Comparison of ENCODE assay signal across 8 cellular contexts in genomic region chr5:179821298-179822058, GRCh38. TPM values are rescaled to one million over a fixed set of nuclear protein-coding genes. Genes with fewer than 3 reads are reported as not detected.
DNase-seq lines count a peak whose midpoint lies in the region; ATAC-seq and TF ChIP-seq lines count a peak whose summit lies in the region.

No MANE protein-coding gene starts in this region.

- ATAC-seq in T-cell (replicated peaks in 1 of 4) = peak; percentile 55 to 69 (median 60)

- H3K27me3 Mint-ChIP-seq in T-cell (no peaks in the 10 kb centered on the region), progenitor cell of endocrine pancreas (no peaks in the 10 kb centered on the region)

- H3K27me3 ChIP-seq in left ventricle myocardium inferior (ENCODE audit: low read depth) = no peaks in the 10 kb centered on the region

- H3K36me3 Mint-ChIP-seq in T-cell (peaks cover 20% of the 10 kb centered on the region), progenitor cell of endocrine pancreas (ENCODE audit: insufficient read depth) (peaks cover 22% of the 10 kb centered on the region)

- TF ChIP-seq CTCF in left ventricle myocardium inferior (IDR thresholded peaks at IDR 0.05; ENCODE audit: borderline replicate concordance) (no peak), progenitor cell of endocrine pancreas (IDR thresholded peaks at IDR 0.05; ENCODE audit: unreplicated experiment) (no peak)

- H3K4me3 Mint-ChIP-seq in T-cell (peak overlapping the region; percentile 94 to 95 (median 94)), progenitor cell of endocrine pancreas (ENCODE audit: low read depth) (peak overlapping the region; percentile 91)

- POLR2A ChIA-PET in HEK293T (lab: Yijun Ruan, JAX) = interaction anchor here (0.6 to 1.5 kb wide), 6 partner anchors 10 to 48 kb away, joined by 3 to 8 read pairs (median 4); no protein-coding TSS in a partner anchor
- POLR2A ChIA-PET in T-cell (lab: Charles Lee) = interaction anchor here (0.6 to 1.6 kb wide), 7 partner anchors 10 to 35 kb away, joined by 3 to 6 read pairs (median 3); no protein-coding TSS in a partner anchor

- peaks cover 50 to 63% (median 53%) of the 10 kb centered on the region in 3 donors for H3K4me1 Mint-ChIP-seq in T-cell
- peaks cover 50% of the 10 kb centered on the region for H3K4me1 Mint-ChIP-seq in progenitor cell of endocrine pancreas (ENCODE audit: low read depth)

- intact Hi-C loops in left ventricle myocardium inferior (cut with micrococcal nuclease) = no loop called here

- H3K27ac Mint-ChIP-seq in T-cell (peak overlapping the region; percentile 94 to 96), progenitor cell of endocrine pancreas (peak overlapping the region; percentile 97)

- H3K36me3 ChIP-seq in left ventricle myocardium inferior = peaks cover 47% of the 10 kb centered on the region

- H3K4me1 ChIP-seq in left ventricle myocardium inferior = peaks cover 96% of the 10 kb centered on the region

- CTCF ChIA-PET in HEK293T (lab: Yijun Ruan, JAX) = interaction anchor here (0.6 kb wide), 1 partner anchor 1335 kb away, joined by 3 read pairs; no protein-coding TSS in a partner anchor
- CTCF ChIA-PET in T-cell (lab: Charles Lee) = interaction anchor here (0.7 to 1.0 kb wide), 6 partner anchors 9 to 58 kb away, joined by 3 to 7 read pairs (median 4); no protein-coding TSS in a partner anchor

- DNase-seq in HEK293T (ENCODE audit: extremely low spot score) (peak; percentile 90), NAMALWA (ENCODE audit: low spot score) (peak; percentile 85), T-cell (peak; percentile 65 to 90 (median 86)), amniotic stem cell (lab: John Stamatoyannopoulos, UW) (peak; percentile 68), left ventricle myocardium inferior (peak; percentile 97), progenitor cell of endocrine pancreas (ENCODE audit: low spot score, unreplicated experiment) (peak; percentile 55), ureter (ENCODE audit: low spot score) (peak; percentile 97)

- peak overlapping the region; percentile 94 for H3K4me3 ChIP-seq in GM08714 (ENCODE audit: low read length)
- peak overlapping the region; percentile 91 for H3K4me3 ChIP-seq in left ventricle myocardium inferior

- no peaks in the 10 kb centered on the region for H3K9me3 ChIP-seq in left ventricle myocardium inferior (replicated peaks)

- no peaks in the 10 kb centered on the region for H3K9me3 Mint-ChIP-seq in T-cell
- no peaks in the 10 kb centered on the region for H3K9me3 Mint-ChIP-seq in progenitor cell of endocrine pancreas (ENCODE audit: low read depth)

- peak overlapping the region; percentile 98 for H3K27ac ChIP-seq in left ventricle myocardium inferior (replicated peaks)

TF ChIP-seq in HEK293T, 16 proteins besides CTCF, POLR2A, EP300 and RAD21:
- TF ChIP-seq ZNF384 (IDR thresholded peaks at IDR 0.05) (peak; percentile 76; the same call in 1 of the 2 replicates), ARNT (IDR thresholded peaks at IDR 0.05) (no peak), NFRKB (IDR thresholded peaks at IDR 0.05) (no peak), FOXK2 (IDR thresholded peaks at IDR 0.05) (no peak), SP1 (IDR thresholded peaks at IDR 0.05) (no peak)

RNA-seq across cellular contexts. Expression of gene SQSTM1, which starts 0.8 kb away (rescaled TPM):
- total RNA-seq in T-cell (100 to 1,000 TPM; 220 to 327 (median 280) TPM), left ventricle myocardium inferior (438 TPM), progenitor cell of endocrine pancreas (113 and 139 TPM in 2 replicates), ureter (265 TPM)

RNA-seq across cellular contexts. Expression of gene MGAT4B, which starts 14.8 kb away (rescaled TPM):
- total RNA-seq in T-cell (100 to 1,000 TPM; 119 to 159 (median 132) TPM), left ventricle myocardium inferior (98.7 TPM), progenitor cell of endocrine pancreas (159 and 171 TPM in 2 replicates), ureter (93.8 TPM)

RNA-seq across cellular contexts. Expression of gene LTC4S, which starts 27.7 kb away (rescaled TPM):
- total RNA-seq in T-cell = 10 to 100 TPM in 1 of 5 donors, 1 to 10 TPM in 4; 3.6 to 12.6 (median 8.1) TPM
- 10.9 TPM for total RNA-seq in left ventricle myocardium inferior
- 5.5 and 6.9 TPM in 2 replicates for total RNA-seq in progenitor cell of endocrine pancreas
- total RNA-seq in ureter = 13.7 TPM

RNA-seq across cellular contexts. Expression of gene MRNIP, which starts 37.1 kb away (rescaled TPM):
- total RNA-seq in T-cell (100 to 1,000 TPM in 3 of 5 donors, 10 to 100 TPM in 2; 54.1 to 119 (median 112) TPM), left ventricle myocardium inferior (13.1 TPM), progenitor cell of endocrine pancreas (61.4 and 63.4 TPM in 2 replicates), ureter (40.5 TPM)

Comparison
In these comparisons a context has a peak if more than half of its experiments do, and no peak if none do; other contexts are left out.
1. Peak in every context shown above with its lines: DNase-seq, ATAC-seq, H3K4me3 ChIP-seq and H3K27ac ChIP-seq.